Comparison of ENCODE assay signal across 22 cellular contexts in genomic region chr3:190366145-190366544, GRCh38. TPM values are rescaled to one million over a fixed set of nuclear protein-coding genes. Genes with fewer than 3 reads are reported as not detected.
DNase-seq lines count a peak whose midpoint lies in the region; ATAC-seq, FAIRE-seq and TF ChIP-seq lines count a peak whose summit lies in the region.
"Had no signal": no experiment of that assay in that cellular context is flagged by ENCODE, and none has a peak within 500 bp of the region (broad histone marks: within the 10 kb centered on the region; RNA-seq: fewer than 3 reads in every experiment).

No MANE protein-coding gene starts in this region.

- no peaks in the 10 kb centered on the region for H3K79me2 ChIP-seq in H1 (ENCODE audit: control insufficient read depth in 1 of 2, insufficient read depth in 2 of 2, low read length in 2 of 2)
- H3K79me2 ChIP-seq in mesendoderm (ENCODE audit: control insufficient read depth, insufficient read depth, low read length) = no peaks in the 10 kb centered on the region

- H3K14ac ChIP-seq in H1 (ENCODE audit: insufficient read length) = no peak overlapping the region

- no peak for TF ChIP-seq POLR2A in H1 (IDR thresholded peaks at IDR 0.05; ENCODE audit: control extremely low read depth in 1 of 2, low read depth in 2 of 2, low read length in 2 of 2)

- H3K23me2 ChIP-seq in H1 (ENCODE audit: low read depth, low read length) = no peaks in the 10 kb centered on the region

- H3K56ac ChIP-seq in H1 (replicated peaks; ENCODE audit: insufficient read length, low read depth, low read length) = no peak overlapping the region
- no peak overlapping the region for H3K56ac ChIP-seq in mesendoderm (ENCODE audit: low read length)

- 50% methylated on average over 2 of the region's 2 CpGs; no CpG with 5 or more reads in 1 of the 2 experiments for WGBS in H1 (ENCODE audit: extremely low coverage in 1 of 2, insufficient coverage in 1 of 2, insufficient read length in 1 of 2, insufficient replicate concordance in 2 of 2, low coverage in 1 of 2, low lambda C conversion rate in 2 of 2, missing lambda C conversion rate in 1 of 2), 2 experiments
- WGBS in mesendoderm (ENCODE audit: extremely low coverage, insufficient coverage, low lambda C conversion rate) = no CpG with 5 or more reads among the region's 2 CpGs

- H4K5ac ChIP-seq in H1 (ENCODE audit: insufficient read length, low read depth, low read length) = no peak overlapping the region
- no peak overlapping the region for H4K5ac ChIP-seq in mesendoderm (ENCODE audit: low read length)

- no peak overlapping the region for H2BK120ac ChIP-seq in H1 (replicated peaks; ENCODE audit: low read depth, low read length)
- H2BK120ac ChIP-seq in mesendoderm (ENCODE audit: low read depth, low read length) = no peak overlapping the region

- H3K4ac ChIP-seq in H1 (replicated peaks; ENCODE audit: insufficient read length, low read depth, low read length) (no peak overlapping the region), mesendoderm (ENCODE audit: low read depth, low read length) (no peak overlapping the region)

- H3K23ac ChIP-seq in H1 (ENCODE audit: insufficient read length) = no peak overlapping the region
- no peak overlapping the region for H3K23ac ChIP-seq in mesendoderm (ENCODE audit: low read length)

- intact Hi-C loops in Calu3 (cut with micrococcal nuclease; ENCODE audit: unreplicated experiment) = no loop called here

- no peak overlapping the region for H3K27ac ChIP-seq in H1 (ENCODE audit: low read depth, low read length)
- no peak overlapping the region for H3K27ac ChIP-seq in mesendoderm (ENCODE audit: low read depth, low read length)
- H3K27ac ChIP-seq: brain microvascular endothelial cell had no signal

- no peak overlapping the region for H2BK12ac ChIP-seq in H1 (ENCODE audit: low read depth, low read length)

- H4K8ac ChIP-seq in H1 (ENCODE audit: extremely low read depth, insufficient read depth, low read length) (no peak overlapping the region), mesendoderm (ENCODE audit: low read depth, low read length) (no peak overlapping the region)

- no peak overlapping the region for H4K91ac ChIP-seq in H1 (replicated peaks; ENCODE audit: insufficient read length, low read length)

- H2AFZ ChIP-seq in H1 (ENCODE audit: low read length) = peak overlapping the region; percentile 38; the same call in 1 of the 2 replicates

- no peak overlapping the region for H3K4me3 ChIP-seq in MG63
- no peak overlapping the region for H3K4me3 ChIP-seq in H1 (ENCODE audit: extremely low read depth in 1 of 4, insufficient read depth in 2 of 4, low read depth in 3 of 4, low read length in 4 of 4)
- H3K4me3 ChIP-seq in mesendoderm (ENCODE audit: low read length) = no peak overlapping the region

- no peak for ATAC-seq in GM21447 (IDR thresholded peaks at IDR 0.05; ENCODE audit: unreplicated experiment)
- ATAC-seq in activated CD4-positive, CD25-positive, alpha-beta regulatory T cell treated with anti-CD3 and anti-CD28 coated beads, Interleukin-2, amount 50 U/mL, for 24 hours = no peak
- ATAC-seq: activated CD8-positive, alpha-beta T cell treated with anti-CD3 and anti-CD28 coated beads for 36 hours had no signal

- H3K79me1 ChIP-seq in H1 (ENCODE audit: low read depth, low read length) (no peaks in the 10 kb centered on the region), mesendoderm (ENCODE audit: low read length) (no peaks in the 10 kb centered on the region)

- no peak overlapping the region for H3K4me2 ChIP-seq in H1 (ENCODE audit: insufficient read depth in 1 of 2, low read depth in 2 of 2, low read length in 2 of 2)
- no peak overlapping the region for H3K4me2 ChIP-seq in mesendoderm (ENCODE audit: low read length)

- peak overlapping the region; percentile 48 for H3K27ac Mint-ChIP-seq in Calu3 (ENCODE audit: unreplicated experiment)
- H3K27ac Mint-ChIP-seq: activated CD8-positive, alpha-beta T cell treated with anti-CD3 and anti-CD28 coated beads for 36 hours; activated naive CD8-positive, alpha-beta T cell; CD4-positive, alpha-beta memory T cell had no signal

- H3K18ac ChIP-seq in H1 (ENCODE audit: extremely low read depth, low read length) = no peak overlapping the region
- H3K18ac ChIP-seq in mesendoderm (ENCODE audit: low read length) = no peak overlapping the region

- DNase-seq in Calu3 = no peak
- DNase-seq in MG63 = peak; percentile 68
- DNase-seq in H1 (ENCODE audit: low read depth in 1 of 2, low spot score in 2 of 2) = no peak
- DNase-seq in mesendoderm = peak; percentile 30
- DNase-seq in HuH-7.5 (ENCODE audit: low spot score) = no peak
- DNase-seq in GM19238 (ENCODE audit: insufficient read length, low spot score) = no peak
- DNase-seq: activated CD4-positive, CD25-positive, alpha-beta regulatory T cell; activated CD8-positive, alpha-beta T cell treated with anti-CD3 and anti-CD28 coated beads for 36 hours; brain microvascular endothelial cell; CD4-positive, alpha-beta memory T cell; DMS53; KG1; NCI-H1092 treated with DMSO at 0.1 percent for 48 hours; NCI-H526 treated with DMSO at 0.1 percent for 48 hours; retina; stimulated activated CD4-positive, alpha-beta T cell treated with anti-CD3 and anti-CD28 coated beads, Interleukin-12 subunit alpha, Interleukin-12 subunit beta, amount 100 ng/mL, for 4 hours had no signal

- H4K20me1 ChIP-seq in H1 (replicated peaks in 1 of 2; ENCODE audit: control insufficient read depth in 1 of 2, insufficient read depth in 2 of 2, low read length in 2 of 2) = no peaks in the 10 kb centered on the region

- POLR2A ChIA-PET in H1 (lab: Charles Lee; ENCODE audit: partially characterized antibody) = no interaction called here

- no peak for TF ChIP-seq RAD21 in H1 (IDR thresholded peaks at IDR 0.05 in 1 of 2, conservative IDR thresholded peaks at IDR 0.05 in 1 of 2; ENCODE audit: low read depth in 2 of 2, low read length in 2 of 2)

- no peak overlapping the region for H3K4me3 Mint-ChIP-seq in Calu3 (ENCODE audit: low read depth, unreplicated experiment)
- H3K4me3 Mint-ChIP-seq: activated CD8-positive, alpha-beta T cell treated with anti-CD3 and anti-CD28 coated beads for 36 hours; activated naive CD8-positive, alpha-beta T cell; CD4-positive, alpha-beta memory T cell had no signal

- H2BK15ac ChIP-seq in H1 (ENCODE audit: low read length) = no peak overlapping the region
- H2BK15ac ChIP-seq in mesendoderm (replicated peaks; ENCODE audit: low read depth) = no peak overlapping the region

- H3K4me1 ChIP-seq in H1 (replicated peaks in 1 of 4; ENCODE audit: control insufficient read depth in 3 of 4, insufficient read depth in 4 of 4, low read length in 3 of 4) (peaks cover 0 to 9% (median 2%) of the 10 kb centered on the region in 4 experiments; a peak in 2 of 7 replicates), mesendoderm (ENCODE audit: control insufficient read depth, low read depth, low read length) (no peaks in the 10 kb centered on the region)

- H3K36me3 Mint-ChIP-seq in Calu3 (ENCODE audit: insufficient read depth, unreplicated experiment) = peaks cover 3% of the 10 kb centered on the region
- H3K36me3 Mint-ChIP-seq: activated naive CD8-positive, alpha-beta T cell; CD4-positive, alpha-beta memory T cell had no signal

- H2AK5ac ChIP-seq in H1 (ENCODE audit: low read depth, low read length) (no peak overlapping the region), mesendoderm (ENCODE audit: low read length) (no peak overlapping the region)

- CTCF ChIA-PET in Calu3 (lab: Charles Lee) = interaction anchor here (0.7 kb wide), 1 partner anchor 68 kb away, joined by 3 read pairs; no protein-coding TSS in a partner anchor
- CTCF ChIA-PET in H1 (lab: Charles Lee; ENCODE audit: partially characterized antibody) = interaction anchor here (0.7 to 1.4 kb wide), 4 partner anchors 18 to 416 kb away, joined by 3 to 7 read pairs (median 3); partner anchors contain the start of gene CLDN1

- H3K36me3 ChIP-seq in MG63 = no peaks in the 10 kb centered on the region
- no peaks in the 10 kb centered on the region for H3K36me3 ChIP-seq in H1 (ENCODE audit: control insufficient read depth in 2 of 4, insufficient read depth in 4 of 4, low read length in 3 of 4)
- no peaks in the 10 kb centered on the region for H3K36me3 ChIP-seq in mesendoderm (ENCODE audit: control insufficient read depth, insufficient read depth, low read length)
- H3K36me3 ChIP-seq: brain microvascular endothelial cell had no signal

- TF ChIP-seq CTCF in Calu3 (IDR thresholded peaks at IDR 0.05; ENCODE audit: unreplicated experiment) (no peak), H1 (IDR thresholded peaks at IDR 0.05; ENCODE audit: control extremely low read depth in 1 of 3, insufficient read depth in 1 of 3, low read depth in 1 of 3, low read length in 3 of 3) (no peak)

- no peak for TF ChIP-seq EP300 in H1 (IDR thresholded peaks at IDR 0.05; ENCODE audit: borderline replicate concordance in 1 of 2, low read depth in 2 of 2, low read length in 2 of 2)

- no TSS peak for BruUV-seq in Calu3 (replicated peaks; lab: Mats Ljungman, UMichigan)

- H3K9me3 Mint-ChIP-seq in Calu3 (ENCODE audit: low read depth, unreplicated experiment) = no peaks in the 10 kb centered on the region
- H3K9me3 Mint-ChIP-seq: activated CD8-positive, alpha-beta T cell treated with anti-CD3 and anti-CD28 coated beads for 36 hours had no signal

- H3K27me3 ChIP-seq in MG63 (no peaks in the 10 kb centered on the region), H1 (replicated peaks in 1 of 4; ENCODE audit: control insufficient read depth in 3 of 4, extremely low read depth in 1 of 4, insufficient read depth in 3 of 4, low read length in 3 of 4) (no peaks in the 10 kb centered on the region; a peak in 1 of 7 replicates), mesendoderm (ENCODE audit: insufficient read depth, low read length, poor library complexity) (no peaks in the 10 kb centered on the region)
- H3K27me3 ChIP-seq: brain microvascular endothelial cell had no signal

- H2BK20ac ChIP-seq in H1 (ENCODE audit: low read length) = no peak overlapping the region

- no peak overlapping the region for H3K9ac ChIP-seq in H1 (replicated peaks in 1 of 4; ENCODE audit: extremely low read depth in 1 of 4, low read depth in 3 of 4, low read length in 3 of 4)
- H3K9ac ChIP-seq in mesendoderm (ENCODE audit: low read length) = no peak overlapping the region

- H3K4me1 Mint-ChIP-seq in Calu3 (ENCODE audit: low read depth, unreplicated experiment) = peaks cover 67% of the 10 kb centered on the region
- H3K4me1 Mint-ChIP-seq: CD4-positive, alpha-beta memory T cell had no signal

- H3K27me3 Mint-ChIP-seq in Calu3 (ENCODE audit: unreplicated experiment) = no peaks in the 10 kb centered on the region
- H3K27me3 Mint-ChIP-seq: activated naive CD8-positive, alpha-beta T cell; CD4-positive, alpha-beta memory T cell had no signal

- no peak for FAIRE-seq in H1 (lab: Jason Lieb, UNC)
- FAIRE-seq: endothelial cell of umbilical vein had no signal

- H3K9me3 ChIP-seq in MG63 (no peaks in the 10 kb centered on the region), H1 (ENCODE audit: insufficient read depth in 2 of 2, low read depth in 1 of 2, low read length in 1 of 2) (no peaks in the 10 kb centered on the region)

- H2BK5ac ChIP-seq in H1 (ENCODE audit: low read depth, low read length) (no peak overlapping the region), mesendoderm (ENCODE audit: low read length) (no peak overlapping the region)

RNA-seq across cellular contexts. Expression of gene CLDN16, which starts 21.8 kb away (rescaled TPM):
- total RNA-seq in Calu3 (2022) = 2.9 and 4.8 TPM in 2 replicates
- total RNA-seq in MG63 (2014; rRNA removed; shearing (Covaris generic); ENCODE audit: low replicate concordance) = not detected in 2 replicates
- total RNA-seq in H1 (2021; fragmentation: NEBNext Ultra II Directional; extraction: Animal tissue kit (Norgen Biotek cat#: 25700)) = not detected in 2 replicates
- 0.02 TPM in 1 of 2 replicates, not detected in the other for polyA plus RNA-seq in H1 (2011; rRNA removed)
- not detected for polyA plus RNA-seq in H1 (2011; cell fraction: cytosol; rRNA removed)
- not detected for polyA plus RNA-seq in H1 (2011; cell fraction: nucleus; rRNA removed)
- polyA plus RNA-seq in H1 (2012, experiment 1 of 2) = not detected in 4 replicates
- polyA plus RNA-seq in H1 (2012, experiment 2 of 2) = not detected
- 0.04 TPM for polyA plus RNA-seq in H1 (2013, experiment 1 of 2)
- polyA plus RNA-seq in H1 (2013, experiment 2 of 2) = 0.02 TPM
- not detected in 2 replicates for polyA minus RNA-seq in H1 (2011; rRNA and poly(A)+ RNA removed)
- not detected for polyA minus RNA-seq in H1 (2011; cell fraction: cytosol; rRNA and poly(A)+ RNA removed)
- polyA minus RNA-seq in H1 (2011; cell fraction: nucleus; rRNA and poly(A)+ RNA removed) = not detected
- not detected for polyA plus RNA-seq in mesendoderm (2013, experiment 1 of 2)
- not detected for polyA plus RNA-seq in mesendoderm (2013, experiment 2 of 2)
- total RNA-seq: activated CD8-positive, alpha-beta T cell treated with anti-CD3 and anti-CD28 coated beads for 36 hours; CD4-positive, alpha-beta memory T cell; endothelial cell of umbilical vein; SK-MEL-5; T-helper 2 cell treated with Interferon-gamma antibody and Interleukin-4, amounts not matched to agents 100 ng/mL and 5 ng/mL, for 36 hours had no signal
- polyA plus RNA-seq: CD4-positive, alpha-beta memory T cell had no signal

RNA-seq across cellular contexts. Expression of gene CLDN1, which starts 43.9 kb away (rescaled TPM):
- total RNA-seq in Calu3 (2022) = 204 and 253 TPM in 2 replicates
- 1.3 and 4.0 TPM in 2 replicates for total RNA-seq in MG63 (2014; rRNA removed; shearing (Covaris generic); ENCODE audit: low replicate concordance)
- 3.0 and 3.1 TPM in 2 replicates for total RNA-seq in H1 (2021; fragmentation: NEBNext Ultra II Directional; extraction: Animal tissue kit (Norgen Biotek cat#: 25700))
- 3.8 and 6.1 TPM in 2 replicates for polyA plus RNA-seq in H1 (2011; rRNA removed)
- 5.1 TPM for polyA plus RNA-seq in H1 (2011; cell fraction: cytosol; rRNA removed)
- polyA plus RNA-seq in H1 (2011; cell fraction: nucleus; rRNA removed) = 2.1 TPM
- 3.2 to 4.5 TPM (median 4.2 TPM) in 4 replicates for polyA plus RNA-seq in H1 (2012, experiment 1 of 2)
- 0.88 TPM for polyA plus RNA-seq in H1 (2012, experiment 2 of 2)
- 5.5 TPM for polyA plus RNA-seq in H1 (2013, experiment 1 of 2)
- 6.6 TPM for polyA plus RNA-seq in H1 (2013, experiment 2 of 2)
- 6.7 and 10.5 TPM in 2 replicates for polyA minus RNA-seq in H1 (2011; rRNA and poly(A)+ RNA removed)
- polyA minus RNA-seq in H1 (2011; cell fraction: cytosol; rRNA and poly(A)+ RNA removed) = 2.1 TPM
- 6.9 TPM for polyA minus RNA-seq in H1 (2011; cell fraction: nucleus; rRNA and poly(A)+ RNA removed)
- polyA plus RNA-seq in mesendoderm (2013, experiment 1 of 2) = 3.8 TPM
- polyA plus RNA-seq in mesendoderm (2013, experiment 2 of 2) = 3.5 TPM
- total RNA-seq: CD4-positive, alpha-beta memory T cell had no signal
- polyA plus RNA-seq: CD4-positive, alpha-beta memory T cell had no signal

Comparison
In these comparisons a context has a peak if more than half of its experiments do, and no peak if none do; other contexts are left out.
1. DNase-seq: peak in MG63 (single experiment) and mesendoderm (single experiment); none in Calu3 (single experiment), H1 (0 of 2), HuH-7.5 (single experiment) and GM19238 (single experiment).
2. RNA of gene CLDN1, which starts 43.9 kb away (total RNA-seq): 204 to 253 TPM in Calu3; 1.3 to 4.0 TPM in MG63 and 3.0 to 3.1 TPM in H1; every median in the first group is over 10 times any median in the second.